ENCODE assay signal across 16 cellular contexts in genomic region chr1:205568135-205568468, GRCh38.
DNase-seq lines count a peak whose midpoint lies in the region; ATAC-seq and TF ChIP-seq lines count a peak whose summit lies in the region.
"Had no signal": no experiment of that assay in that cellular context is flagged by ENCODE, and none has a peak within 500 bp of the region (broad histone marks: within the 10 kb centered on the region; RNA-seq: fewer than 3 reads in every experiment).

No MANE protein-coding gene starts in this region.

- intact Hi-C loops in activated CD8-positive, alpha-beta T cell treated with anti-CD3 and anti-CD28 coated beads for 36 hours (cut with micrococcal nuclease), result loop anchor here (5.0 kb wide), 1 partner anchor 41 kb away; no protein-coding TSS in a partner anchor

- H3K27me3 Mint-ChIP-seq in activated CD8-positive, alpha-beta T cell treated with anti-CD3 and anti-CD28 coated beads for 36 hours, result peaks cover 43% of the 10 kb centered on the region
- peaks cover 55% of the 10 kb centered on the region for H3K27me3 Mint-ChIP-seq in activated CD8-positive, alpha-beta T cell treated with anti-CD3 and anti-CD28 coated beads, Interleukin-2, amount 10 ng/mL, durations not matched to agents 7 days and 5 days (ENCODE audit: low read depth)
- peaks cover 80% of the 10 kb centered on the region for H3K27me3 Mint-ChIP-seq in T-helper 17 cell
- H3K27me3 Mint-ChIP-seq in immature natural killer cell (ENCODE audit: low read depth in 3 of 3), result peaks cover 9 to 42% (median 21%) of the 10 kb centered on the region in 3 donors
- H3K27me3 Mint-ChIP-seq in stimulated activated memory B cell treated with anti-CD40 and anti-IgM and Interleukin-4, amounts not matched to agents 10 μg/mL and 1 μg/mL and 100 μg/mL, for 72 hours, result peaks cover 78% of the 10 kb centered on the region
- peaks cover 63% of the 10 kb centered on the region for H3K27me3 Mint-ChIP-seq in activated CD4-positive, alpha-beta memory T cell treated with anti-CD3 and anti-CD28 coated beads, Interleukin-2, amount 10 ng/mL, durations not matched to agents 7 days and 5 days

- POLR2A ChIA-PET in activated CD8-positive, alpha-beta T cell treated with anti-CD3 and anti-CD28 coated beads for 36 hours (lab: Charles Lee), result interaction anchor here (0.6 kb wide), 1 partner anchor 207 kb away, joined by 4 read pairs; no protein-coding TSS in a partner anchor
- POLR2A ChIA-PET in activated CD8-positive, alpha-beta T cell treated with anti-CD3 and anti-CD28 coated beads, Interleukin-2, amount 10 ng/mL, durations not matched to agents 7 days and 5 days (lab: Charles Lee), result no interaction called here
- POLR2A ChIA-PET in activated CD4-positive, alpha-beta memory T cell treated with anti-CD3 and anti-CD28 coated beads, Interleukin-2, amount 10 ng/mL, durations not matched to agents 7 days and 5 days (lab: Charles Lee), result no interaction called here

- H3K36me3 Mint-ChIP-seq in activated CD8-positive, alpha-beta T cell treated with anti-CD3 and anti-CD28 coated beads for 36 hours (ENCODE audit: low read depth), result no peaks in the 10 kb centered on the region
- no peaks in the 10 kb centered on the region for H3K36me3 Mint-ChIP-seq in activated CD8-positive, alpha-beta T cell treated with anti-CD3 and anti-CD28 coated beads, Interleukin-2, amount 10 ng/mL, durations not matched to agents 7 days and 5 days (ENCODE audit: low read depth)
- H3K36me3 Mint-ChIP-seq in T-helper 17 cell (ENCODE audit: low read depth), result no peaks in the 10 kb centered on the region
- H3K36me3 Mint-ChIP-seq in immature natural killer cell, result no peaks in the 10 kb centered on the region
- H3K36me3 Mint-ChIP-seq in stimulated activated memory B cell treated with anti-CD40 and anti-IgM and Interleukin-4, amounts not matched to agents 10 μg/mL and 1 μg/mL and 100 μg/mL, for 72 hours, result no peaks in the 10 kb centered on the region
- H3K36me3 Mint-ChIP-seq in activated CD4-positive, alpha-beta memory T cell treated with anti-CD3 and anti-CD28 coated beads, Interleukin-2, amount 10 ng/mL, durations not matched to agents 7 days and 5 days (ENCODE audit: low read depth), result no peaks in the 10 kb centered on the region

- no peak for ATAC-seq in activated CD8-positive, alpha-beta T cell treated with anti-CD3 and anti-CD28 coated beads for 36 hours
- ATAC-seq in activated CD8-positive, alpha-beta T cell treated with anti-CD3 and anti-CD28 coated beads, Interleukin-2, amount 10 ng/mL, durations not matched to agents 7 days and 5 days, result no peak
- ATAC-seq in T-helper 17 cell, result no peak
- ATAC-seq in stimulated activated memory B cell treated with anti-CD40 and anti-IgM and Interleukin-4, amounts not matched to agents 10 μg/mL and 1 μg/mL and 100 μg/mL, for 72 hours, result no peak
- ATAC-seq in HG02623 (IDR thresholded peaks at IDR 0.05; ENCODE audit: unreplicated experiment), result no peak
- ATAC-seq: gastrocnemius medialis, right cardiac atrium had no signal

- CTCF ChIA-PET in activated CD8-positive, alpha-beta T cell treated with anti-CD3 and anti-CD28 coated beads for 36 hours (lab: Charles Lee), result interaction anchor here (1.1 to 3.3 kb wide), 4 partner anchors 39 to 409 kb away, joined by 3 to 15 read pairs (median 3); no protein-coding TSS in a partner anchor
- CTCF ChIA-PET in activated CD8-positive, alpha-beta T cell treated with anti-CD3 and anti-CD28 coated beads, Interleukin-2, amount 10 ng/mL, durations not matched to agents 7 days and 5 days (lab: Charles Lee), result interaction anchor here (1.1 kb wide), 1 partner anchor 65 kb away, joined by 4 read pairs; the partner anchor contains the start of gene ELK4
- CTCF ChIA-PET in activated CD4-positive, alpha-beta memory T cell treated with anti-CD3 and anti-CD28 coated beads, Interleukin-2, amount 10 ng/mL, durations not matched to agents 7 days and 5 days (lab: Charles Lee), result no interaction called here

- no peak for TF ChIP-seq CTCF in activated CD8-positive, alpha-beta T cell treated with anti-CD3 and anti-CD28 coated beads for 36 hours (IDR thresholded peaks at IDR 0.05)

- H3K9me3 ChIP-seq in T-helper 17 cell (ENCODE audit: control insufficient read depth, low read length, poor library complexity, severe bottlenecking), result no peaks in the 10 kb centered on the region
- H3K9me3 ChIP-seq: Caco-2, gastrocnemius medialis had no signal

- peaks cover 2% of the 10 kb centered on the region for H3K4me1 Mint-ChIP-seq in activated CD8-positive, alpha-beta T cell treated with anti-CD3 and anti-CD28 coated beads for 36 hours (ENCODE audit: low read depth)
- H3K4me1 Mint-ChIP-seq in activated CD8-positive, alpha-beta T cell treated with anti-CD3 and anti-CD28 coated beads, Interleukin-2, amount 10 ng/mL, durations not matched to agents 7 days and 5 days (ENCODE audit: low read depth), result peaks cover 3% of the 10 kb centered on the region
- H3K4me1 Mint-ChIP-seq in T-helper 17 cell (peaks cover 9% of the 10 kb centered on the region), immature natural killer cell (peaks cover 5 to 8% of the 10 kb centered on the region in 2 donors)
- no peaks in the 10 kb centered on the region for H3K4me1 Mint-ChIP-seq in stimulated activated memory B cell treated with anti-CD40 and anti-IgM and Interleukin-4, amounts not matched to agents 10 μg/mL and 1 μg/mL and 100 μg/mL, for 72 hours
- peaks cover 4% of the 10 kb centered on the region for H3K4me1 Mint-ChIP-seq in activated CD4-positive, alpha-beta memory T cell treated with anti-CD3 and anti-CD28 coated beads, Interleukin-2, amount 10 ng/mL, durations not matched to agents 7 days and 5 days

- no peaks in the 10 kb centered on the region for H3K9me3 Mint-ChIP-seq in activated CD8-positive, alpha-beta T cell treated with anti-CD3 and anti-CD28 coated beads for 36 hours
- no peaks in the 10 kb centered on the region for H3K9me3 Mint-ChIP-seq in activated CD8-positive, alpha-beta T cell treated with anti-CD3 and anti-CD28 coated beads, Interleukin-2, amount 10 ng/mL, durations not matched to agents 7 days and 5 days (ENCODE audit: insufficient read depth)
- H3K9me3 Mint-ChIP-seq in immature natural killer cell, result peaks cover 0 to 2% (median 0%) of the 10 kb centered on the region in 6 donors
- no peaks in the 10 kb centered on the region for H3K9me3 Mint-ChIP-seq in stimulated activated memory B cell treated with anti-CD40 and anti-IgM and Interleukin-4, amounts not matched to agents 10 μg/mL and 1 μg/mL and 100 μg/mL, for 72 hours
- H3K9me3 Mint-ChIP-seq in activated CD4-positive, alpha-beta memory T cell treated with anti-CD3 and anti-CD28 coated beads, Interleukin-2, amount 10 ng/mL, durations not matched to agents 7 days and 5 days, result no peaks in the 10 kb centered on the region

- peak overlapping the region; percentile 30 for H3K4me3 Mint-ChIP-seq in activated CD8-positive, alpha-beta T cell treated with anti-CD3 and anti-CD28 coated beads for 36 hours
- H3K4me3 Mint-ChIP-seq in activated CD8-positive, alpha-beta T cell treated with anti-CD3 and anti-CD28 coated beads, Interleukin-2, amount 10 ng/mL, durations not matched to agents 7 days and 5 days, result no peak overlapping the region
- H3K4me3 Mint-ChIP-seq in T-helper 17 cell, result peak overlapping the region; percentile 71
- H3K4me3 Mint-ChIP-seq in immature natural killer cell, result peak overlapping the region in 4 of 5 donors; percentile 1 to 58 (median 32)
- H3K4me3 Mint-ChIP-seq in stimulated activated memory B cell treated with anti-CD40 and anti-IgM and Interleukin-4, amounts not matched to agents 10 μg/mL and 1 μg/mL and 100 μg/mL, for 72 hours, result peak overlapping the region; percentile 28
- H3K4me3 Mint-ChIP-seq in activated CD4-positive, alpha-beta memory T cell treated with anti-CD3 and anti-CD28 coated beads, Interleukin-2, amount 10 ng/mL, durations not matched to agents 7 days and 5 days, result no peak overlapping the region

- H3K27ac Mint-ChIP-seq in activated CD8-positive, alpha-beta T cell treated with anti-CD3 and anti-CD28 coated beads for 36 hours, result no peak overlapping the region
- no peak overlapping the region for H3K27ac Mint-ChIP-seq in activated CD8-positive, alpha-beta T cell treated with anti-CD3 and anti-CD28 coated beads, Interleukin-2, amount 10 ng/mL, durations not matched to agents 7 days and 5 days
- H3K27ac Mint-ChIP-seq in T-helper 17 cell, result no peak overlapping the region
- H3K27ac Mint-ChIP-seq in immature natural killer cell, result no peak overlapping the region
- H3K27ac Mint-ChIP-seq in stimulated activated memory B cell treated with anti-CD40 and anti-IgM and Interleukin-4, amounts not matched to agents 10 μg/mL and 1 μg/mL and 100 μg/mL, for 72 hours, result no peak overlapping the region
- no peak overlapping the region for H3K27ac Mint-ChIP-seq in activated CD4-positive, alpha-beta memory T cell treated with anti-CD3 and anti-CD28 coated beads, Interleukin-2, amount 10 ng/mL, durations not matched to agents 7 days and 5 days

- no peak for DNase-seq in activated CD8-positive, alpha-beta T cell treated with anti-CD3 and anti-CD28 coated beads for 36 hours
- no peak for DNase-seq in activated CD8-positive, alpha-beta T cell treated with anti-CD3 and anti-CD28 coated beads, Interleukin-2, amount 10 ng/mL, durations not matched to agents 7 days and 5 days
- no peak for DNase-seq in T-helper 17 cell
- DNase-seq in immature natural killer cell, result no peak
- no peak for DNase-seq in RPMI8226
- DNase-seq in activated CD4-positive, alpha-beta memory T cell treated with anti-CD3 and anti-CD28 coated beads, Interleukin-2, amount 10 ng/mL, durations not matched to agents 7 days and 5 days, result no peak
- DNase-seq: activated CD4-positive, alpha-beta T cell treated with anti-CD3 and anti-CD28 coated beads for 48 hours; gastrocnemius medialis; kidney; NCI-H1436 treated with DMSO at 0.1 percent for 48 hours; NCI-H446; right cardiac atrium; stimulated activated CD4-positive, alpha-beta T cell treated with anti-CD3 and anti-CD28 coated beads, Interleukin-2, amount 100 ng/mL, for 48 hours had no signal

Comparison
In these comparisons a context has a peak if more than half of its experiments do, and no peak if none do; other contexts are left out.
1. H3K4me3 Mint-ChIP-seq: peak in activated CD8-positive, alpha-beta T cell treated with anti-CD3 and anti-CD28 coated beads for 36 hours (single experiment), T-helper 17 cell (single experiment), immature natural killer cell (4 of 5) and stimulated activated memory B cell treated with anti-CD40 and anti-IgM and Interleukin-4, amounts not matched to agents 10 μg/mL and 1 μg/mL and 100 μg/mL, for 72 hours (single experiment); none in activated CD8-positive, alpha-beta T cell treated with anti-CD3 and anti-CD28 coated beads, Interleukin-2, amount 10 ng/mL, durations not matched to agents 7 days and 5 days (single experiment) and activated CD4-positive, alpha-beta memory T cell treated with anti-CD3 and anti-CD28 coated beads, Interleukin-2, amount 10 ng/mL, durations not matched to agents 7 days and 5 days (single experiment).